1 cellular context compared by ENCODE assay signal in genomic region chr5:133111299-133111698, GRCh38.
TF ChIP-seq lines count a peak whose summit lies in the region.

No MANE protein-coding gene starts in this region.

TF ChIP-seq in GM12878, 131 proteins besides CTCF, POLR2A, EP300 and RAD21 (continued from another document and continues in another):
- no peak for TF ChIP-seq E2F8 (IDR thresholded peaks at IDR 0.05; ENCODE audit: low read depth, partially characterized antibody)
- TF ChIP-seq CHD1 (IDR thresholded peaks at IDR 0.05; ENCODE audit: low read depth, low read length), result no peak
- TF ChIP-seq SIX5 (IDR thresholded peaks at IDR 0.05; ENCODE audit: low read depth, low read length, severe bottlenecking), result no peak
- TF ChIP-seq SUZ12 (IDR thresholded peaks at IDR 0.05; ENCODE audit: unreplicated experiment), result no peak
- no peak for TF ChIP-seq IRF3 (IDR thresholded peaks at IDR 0.05)
- TF ChIP-seq MYC (IDR thresholded peaks at IDR 0.05; ENCODE audit: insufficient read depth, insufficient read length, insufficient replicate concordance, low read length, severe bottlenecking), result no peak
- TF ChIP-seq E4F1 (IDR thresholded peaks at IDR 0.05; ENCODE audit: borderline replicate concordance, partially characterized antibody), result no peak
- no peak for TF ChIP-seq USF2 (IDR thresholded peaks at IDR 0.05; ENCODE audit: borderline replicate concordance, low read depth, low read length)
- TF ChIP-seq FOS (IDR thresholded peaks at IDR 0.05; ENCODE audit: borderline replicate concordance, extremely low read depth, insufficient read length), result no peak
- TF ChIP-seq TCF7 (IDR thresholded peaks at IDR 0.05; ENCODE audit: borderline replicate concordance), result no peak
- TF ChIP-seq ZNF217 (IDR thresholded peaks at IDR 0.05), result no peak
- no peak for TF ChIP-seq PAX8 (IDR thresholded peaks at IDR 0.05)
- TF ChIP-seq TARDBP (IDR thresholded peaks at IDR 0.05; ENCODE audit: borderline replicate concordance), result no peak
- peak; percentile 97 for TF ChIP-seq SMC3 (IDR thresholded peaks at IDR 0.05; ENCODE audit: borderline replicate concordance, low read length)
- TF ChIP-seq SREBF2 (IDR thresholded peaks at IDR 0.05; ENCODE audit: low read length), result no peak
- peak; percentile 29; the same call in 1 of the 2 replicates for TF ChIP-seq RUNX3 (IDR thresholded peaks at IDR 0.05; ENCODE audit: low read length)
- peak; percentile 24; the same call in 1 of the 2 replicates for TF ChIP-seq LARP7 (IDR thresholded peaks at IDR 0.05)
- TF ChIP-seq BMI1 (IDR thresholded peaks at IDR 0.05; ENCODE audit: borderline replicate concordance), result no peak
- TF ChIP-seq CEBPB (IDR thresholded peaks at IDR 0.05; ENCODE audit: borderline replicate concordance in 1 of 2, low read depth in 2 of 2, low read length in 2 of 2), result no peak
- TF ChIP-seq EED (IDR thresholded peaks at IDR 0.05; ENCODE audit: low read depth), result no peak
- TF ChIP-seq MTA2 (IDR thresholded peaks at IDR 0.05; ENCODE audit: low read depth), result no peak
- peak; percentile 44; the same call in 1 of the 2 replicates for TF ChIP-seq RELB (IDR thresholded peaks at IDR 0.05; ENCODE audit: low read depth)
- no peak for TF ChIP-seq NRF1 (conservative IDR thresholded peaks at IDR 0.05; ENCODE audit: low read depth, low read length)
- TF ChIP-seq ZNF24 (IDR thresholded peaks at IDR 0.05), result no peak
- no peak for TF ChIP-seq RFX5 (IDR thresholded peaks at IDR 0.05; ENCODE audit: low read depth, low read length)
- no peak for TF ChIP-seq IRF4 (IDR thresholded peaks at IDR 0.05; ENCODE audit: low read depth, low read length)
- TF ChIP-seq CHD4 (IDR thresholded peaks at IDR 0.05), result no peak
- TF ChIP-seq JUND (IDR thresholded peaks at IDR 0.05; ENCODE audit: low read depth, low read length), result no peak
- no peak for TF ChIP-seq CEBPZ (IDR thresholded peaks at IDR 0.05; ENCODE audit: low read depth, low read length)
- no peak for TF ChIP-seq TAF1 (IDR thresholded peaks at IDR 0.05; ENCODE audit: borderline replicate concordance, low read depth, low read length)
- TF ChIP-seq CHD2 (IDR thresholded peaks at IDR 0.05; ENCODE audit: borderline replicate concordance, low read depth, low read length), result no peak
- TF ChIP-seq RCOR1 (conservative IDR thresholded peaks at IDR 0.05; ENCODE audit: low read depth, low read length), result no peak
- 0 out of 2 replicates have a peak, but pooled peaks have one; percentile 25 for TF ChIP-seq ZNF592 (IDR thresholded peaks at IDR 0.05)
- TF ChIP-seq KLF5 (IDR thresholded peaks at IDR 0.05; ENCODE audit: partially characterized antibody), result no peak
- TF ChIP-seq GATAD2B (conservative IDR thresholded peaks at IDR 0.05; ENCODE audit: low read depth), result no peak
- TF ChIP-seq ATF2 (IDR thresholded peaks at IDR 0.05; ENCODE audit: low read length), result peak; percentile 34; the same call in 1 of the 2 replicates
- TF ChIP-seq PKNOX1 (IDR thresholded peaks at IDR 0.05), result no peak
- TF ChIP-seq BHLHE40 (IDR thresholded peaks at IDR 0.05; ENCODE audit: borderline replicate concordance in 1 of 2, low read depth in 2 of 2, low read length in 1 of 2), result peak; percentile 11 to 19; a peak in 1 of 4 replicates
- no peak for TF ChIP-seq WRNIP1 (IDR thresholded peaks at IDR 0.05; ENCODE audit: borderline replicate concordance, low read depth, low read length)
- peak; percentile 56 for TF ChIP-seq RB1 (IDR thresholded peaks at IDR 0.05; ENCODE audit: borderline replicate concordance)
- TF ChIP-seq MTA3 (IDR thresholded peaks at IDR 0.05; ENCODE audit: borderline replicate concordance, low read length), result no peak
- TF ChIP-seq RELA (IDR thresholded peaks at IDR 0.05; ENCODE audit: borderline replicate concordance, partially characterized antibody), result no peak
- TF ChIP-seq SIN3A (IDR thresholded peaks at IDR 0.05; ENCODE audit: low read depth, low read length), result no peak
- TF ChIP-seq CBX5 (IDR thresholded peaks at IDR 0.05; ENCODE audit: low read depth), result no peak
- TF ChIP-seq IKZF1 (conservative IDR thresholded peaks at IDR 0.05), result 0 out of 2 replicates have a peak, but pooled peaks have one; percentile 28
